ENCODE assay signal across 28 cellular contexts in the genomic region with DNA sequence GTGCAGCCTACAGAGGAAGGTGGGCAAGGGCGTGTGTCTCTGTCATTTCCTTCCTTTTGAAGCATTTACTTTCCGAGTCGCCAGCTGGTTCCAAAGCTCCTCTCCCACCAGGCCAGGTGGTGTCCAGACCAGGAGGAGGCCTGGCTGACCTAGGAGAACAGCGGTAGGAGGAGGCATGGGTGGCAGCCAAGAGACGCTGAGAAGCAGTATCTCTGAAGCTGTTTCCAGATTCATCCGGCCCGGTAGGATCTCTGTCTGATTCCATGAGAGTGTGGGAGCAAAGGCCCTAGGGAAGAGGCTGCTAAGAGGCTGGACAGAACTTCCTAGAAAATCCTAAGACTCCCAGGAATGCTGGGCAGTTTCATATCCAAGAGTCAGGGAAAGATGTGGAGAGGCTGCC. TPM values are rescaled to one million over a fixed set of nuclear protein-coding genes. Genes with fewer than 3 reads are reported as not detected.
DNase-seq lines count a peak whose midpoint lies in the region; ATAC-seq and TF ChIP-seq lines count a peak whose summit lies in the region.
"Had no signal": no experiment of that assay in that cellular context is flagged by ENCODE, and none has a peak within 500 bp of the region (broad histone marks: within the 10 kb centered on the region; RNA-seq: fewer than 3 reads in every experiment).

No MANE protein-coding gene starts in this region.

- no peaks in the 10 kb centered on the region for H3K36me3 Mint-ChIP-seq in stimulated activated naive CD8-positive, alpha-beta T cell treated with anti-CD3 and anti-CD28 coated beads, Interleukin-15, Interleukin-2, amounts not matched to agents 100 ng/mL and 50 ng/mL, for 24 hours (ENCODE audit: low read depth)
- no peaks in the 10 kb centered on the region for H3K36me3 Mint-ChIP-seq in activated naive CD8-positive, alpha-beta T cell treated with anti-CD3 and anti-CD28 coated beads, Interleukin-2, amount 10 ng/mL, durations not matched to agents 7 days and 5 days
- H3K36me3 Mint-ChIP-seq in nephron (ENCODE audit: low read depth): no peaks in the 10 kb centered on the region
- H3K36me3 Mint-ChIP-seq: stimulated activated memory B cell treated with anti-CD40 and anti-IgM and Interleukin-4, amounts not matched to agents 10 μg/mL and 1 μg/mL and 100 μg/mL, for 72 hours had no signal

- no peak for DNase-seq in stimulated activated naive CD8-positive, alpha-beta T cell treated with anti-CD3 and anti-CD28 coated beads, Interleukin-15, Interleukin-2, amounts not matched to agents 100 U/mL and 50 U/mL, for 24 hours
- no peak for DNase-seq in activated naive CD8-positive, alpha-beta T cell treated with anti-CD3 and anti-CD28 coated beads, Interleukin-2, amount 10 ng/mL, durations not matched to agents 7 days and 5 days
- DNase-seq in NCI-H146 (lab: John Stamatoyannopoulos, UW): no peak
- DNase-seq: activated CD8-positive, alpha-beta memory T cell treated with anti-CD3 and anti-CD28 coated beads, Interleukin-2, amount 50 U/mL, for 48 hours; activated effector memory CD4-positive, alpha-beta T cell treated with Interleukin-2 at 50 U/mL for 16 hours; caudate nucleus; CD4-positive, alpha-beta T cell; DMS153; GF-D8; MG63; NCI-H1417; NCI-H2081 treated with DMSO at 0.1 percent for 48 hours; NCI-H345; NCI-H774; SK-N-SH; spleen; stimulated activated CD4-positive, alpha-beta T cell treated with anti-CD3 and anti-CD28 coated beads, Interleukin-4, amount 100 ng/mL, for 1 hour; WERI-Rb-1 had no signal

- no peak for TF ChIP-seq CTCF in nephron (IDR thresholded peaks at IDR 0.05; ENCODE audit: unreplicated experiment in 3 of 3)

- peak overlapping the region; percentile 21 for H3K4me3 Mint-ChIP-seq in stimulated activated naive CD8-positive, alpha-beta T cell treated with anti-CD3 and anti-CD28 coated beads, Interleukin-15, Interleukin-2, amounts not matched to agents 100 ng/mL and 50 ng/mL, for 24 hours
- H3K4me3 Mint-ChIP-seq in activated naive CD8-positive, alpha-beta T cell treated with anti-CD3 and anti-CD28 coated beads, Interleukin-2, amount 10 ng/mL, durations not matched to agents 7 days and 5 days: no peak overlapping the region
- peak overlapping the region in 1 of 3 experiments; percentile 8 for H3K4me3 Mint-ChIP-seq in nephron
- H3K4me3 Mint-ChIP-seq: CD4-positive, alpha-beta T cell; dendritic cell treated with granulocyte-macrophage colony-stimulating factor and Interleukin-4, amounts not matched to agents 40 ng/mL and 50 ng/mL, for 4 days; stimulated activated memory B cell treated with anti-CD40 and anti-IgM and Interleukin-4, amounts not matched to agents 10 μg/mL and 1 μg/mL and 100 μg/mL, for 72 hours had no signal

- ATAC-seq in stimulated activated naive CD8-positive, alpha-beta T cell treated with anti-CD3 and anti-CD28 coated beads, Interleukin-15, Interleukin-2, amounts not matched to agents 100 U/mL and 50 U/mL, for 24 hours: no peak
- no peak for ATAC-seq in activated naive CD8-positive, alpha-beta T cell treated with anti-CD3 and anti-CD28 coated beads, Interleukin-2, amount 10 ng/mL, durations not matched to agents 7 days and 5 days (ENCODE audit: low read depth)
- no peak for ATAC-seq in activated CD4-positive, CD25-positive, alpha-beta regulatory T cell treated with anti-CD3 and anti-CD28 coated beads, Interleukin-2, amount 50 U/mL, for 24 hours
- ATAC-seq in HG03565 (IDR thresholded peaks at IDR 0.05; ENCODE audit: unreplicated experiment): no peak
- ATAC-seq: K562; stimulated activated memory B cell treated with anti-CD40 and anti-IgM and Interleukin-4, amounts not matched to agents 10 μg/mL and 1 μg/mL and 100 μg/mL, for 72 hours had no signal

- no peak overlapping the region for H3K27ac Mint-ChIP-seq in stimulated activated naive CD8-positive, alpha-beta T cell treated with anti-CD3 and anti-CD28 coated beads, Interleukin-15, Interleukin-2, amounts not matched to agents 100 ng/mL and 50 ng/mL, for 24 hours
- peak overlapping the region; percentile 42 for H3K27ac Mint-ChIP-seq in activated naive CD8-positive, alpha-beta T cell treated with anti-CD3 and anti-CD28 coated beads, Interleukin-2, amount 10 ng/mL, durations not matched to agents 7 days and 5 days
- peak overlapping the region in 2 of 3 experiments; percentile 78 to 98 for H3K27ac Mint-ChIP-seq in nephron
- H3K27ac Mint-ChIP-seq: CD4-positive, alpha-beta T cell; dendritic cell treated with granulocyte-macrophage colony-stimulating factor and Interleukin-4, amounts not matched to agents 40 ng/mL and 50 ng/mL, for 4 days; stimulated activated memory B cell treated with anti-CD40 and anti-IgM and Interleukin-4, amounts not matched to agents 10 μg/mL and 1 μg/mL and 100 μg/mL, for 72 hours had no signal

- H3K4me1 Mint-ChIP-seq in stimulated activated naive CD8-positive, alpha-beta T cell treated with anti-CD3 and anti-CD28 coated beads, Interleukin-15, Interleukin-2, amounts not matched to agents 100 ng/mL and 50 ng/mL, for 24 hours (ENCODE audit: low read depth): peaks cover 10% of the 10 kb centered on the region
- H3K4me1 Mint-ChIP-seq in activated naive CD8-positive, alpha-beta T cell treated with anti-CD3 and anti-CD28 coated beads, Interleukin-2, amount 10 ng/mL, durations not matched to agents 7 days and 5 days: peaks cover 9% of the 10 kb centered on the region
- H3K4me1 Mint-ChIP-seq in nephron: peaks cover 48% of the 10 kb centered on the region
- H3K4me1 Mint-ChIP-seq: stimulated activated memory B cell treated with anti-CD40 and anti-IgM and Interleukin-4, amounts not matched to agents 10 μg/mL and 1 μg/mL and 100 μg/mL, for 72 hours had no signal

- POLR2A ChIA-PET in activated naive CD8-positive, alpha-beta T cell treated with anti-CD3 and anti-CD28 coated beads, Interleukin-2, amount 10 ng/mL, durations not matched to agents 7 days and 5 days (lab: Charles Lee): no interaction called here

- H3K9me3 Mint-ChIP-seq in stimulated activated naive CD8-positive, alpha-beta T cell treated with anti-CD3 and anti-CD28 coated beads, Interleukin-15, Interleukin-2, amounts not matched to agents 100 ng/mL and 50 ng/mL, for 24 hours: no peaks in the 10 kb centered on the region
- H3K9me3 Mint-ChIP-seq in activated naive CD8-positive, alpha-beta T cell treated with anti-CD3 and anti-CD28 coated beads, Interleukin-2, amount 10 ng/mL, durations not matched to agents 7 days and 5 days: no peaks in the 10 kb centered on the region
- no peaks in the 10 kb centered on the region for H3K9me3 Mint-ChIP-seq in nephron
- H3K9me3 Mint-ChIP-seq: CD4-positive, alpha-beta T cell; dendritic cell treated with granulocyte-macrophage colony-stimulating factor and Interleukin-4, amounts not matched to agents 40 ng/mL and 50 ng/mL, for 4 days; stimulated activated memory B cell treated with anti-CD40 and anti-IgM and Interleukin-4, amounts not matched to agents 10 μg/mL and 1 μg/mL and 100 μg/mL, for 72 hours had no signal

- H3K27me3 Mint-ChIP-seq in stimulated activated naive CD8-positive, alpha-beta T cell treated with anti-CD3 and anti-CD28 coated beads, Interleukin-15, Interleukin-2, amounts not matched to agents 100 ng/mL and 50 ng/mL, for 24 hours: peaks cover 12% of the 10 kb centered on the region
- peaks cover 24% of the 10 kb centered on the region for H3K27me3 Mint-ChIP-seq in activated naive CD8-positive, alpha-beta T cell treated with anti-CD3 and anti-CD28 coated beads, Interleukin-2, amount 10 ng/mL, durations not matched to agents 7 days and 5 days
- peaks cover 5% of the 10 kb centered on the region for H3K27me3 Mint-ChIP-seq in nephron (ENCODE audit: low read depth)

RNA-seq across cellular contexts. Expression of a gene that starts 20.3 kb away (rescaled TPM):
- total RNA-seq in activated naive CD8-positive, alpha-beta T cell treated with anti-CD3 and anti-CD28 coated beads, Interleukin-2, amount 10 ng/mL, durations not matched to agents 7 days and 5 days: 1 to 10 TPM; 5.2 TPM
- total RNA-seq: H4, HT-29, K562, lung microvascular endothelial cell had no signal
